Comparison of ENCODE assay signal across 8 cellular contexts in the genomic region with DNA sequence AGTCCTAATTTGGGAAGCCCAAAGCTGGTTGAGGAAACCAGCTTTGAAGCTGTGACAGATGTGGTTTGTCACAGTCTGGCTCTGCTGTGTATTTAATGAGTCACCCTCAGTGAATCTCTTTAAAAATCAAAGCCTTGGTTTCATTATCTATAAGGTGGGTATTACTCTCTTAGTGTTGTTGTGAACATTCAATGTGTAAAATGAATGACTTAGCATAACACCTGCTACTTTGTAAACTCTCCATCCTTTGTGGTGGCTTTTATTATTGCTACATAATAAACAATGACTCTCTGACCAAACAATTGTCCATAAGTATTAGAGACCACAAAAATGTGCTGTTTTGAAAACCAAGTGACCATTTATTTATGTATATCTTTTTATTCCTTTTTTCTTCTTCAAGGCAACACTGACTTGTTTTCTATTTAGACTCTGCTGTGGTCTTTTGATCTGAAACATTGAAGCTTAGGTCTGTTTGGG. TPM values are rescaled to one million over a fixed set of nuclear protein-coding genes. Genes with fewer than 3 reads are reported as not detected.
DNase-seq lines count a peak whose midpoint lies in the region; ATAC-seq and TF ChIP-seq lines count a peak whose summit lies in the region.

No MANE protein-coding gene starts in this region.

- H3K9me3 ChIP-seq in adipocyte (ENCODE audit: control insufficient read depth, low read length) (no peaks in the 10 kb centered on the region), sigmoid colon (no peaks in the 10 kb centered on the region)

- peak overlapping the region in 3 of 4 donors; percentile 46 to 52 (median 47) for H3K27ac ChIP-seq in sigmoid colon

- peak; percentile 26 for DNase-seq in NCI-H2196 (lab: John Stamatoyannopoulos, UW; ENCODE audit: unreplicated experiment)
- no peak for DNase-seq in NCI-H2196 treated with DMSO at 0.1 percent for 48 hours (lab: John Stamatoyannopoulos, UW; ENCODE audit: unreplicated experiment)
- peak; percentile 53 for DNase-seq in adipocyte (ENCODE audit: low read depth)
- no peak for DNase-seq in sigmoid colon
- DNase-seq in NCI-H2171 (lab: John Stamatoyannopoulos, UW), result no peak
- DNase-seq in activated effector memory CD4-positive, alpha-beta T cell treated with anti-CD3 and anti-CD28 coated beads, Interleukin-2, amount 50 U/mL, for 16 hours, result no peak

- TF ChIP-seq POLR2A in sigmoid colon (IDR thresholded peaks at IDR 0.05), result no peak

- no peaks in the 10 kb centered on the region for H3K27me3 ChIP-seq in adipocyte (replicated peaks; ENCODE audit: control insufficient read depth, insufficient read depth, low read length)
- H3K27me3 ChIP-seq in sigmoid colon, result no peaks in the 10 kb centered on the region

- peak; percentile 90 for ATAC-seq in HG03378 (IDR thresholded peaks at IDR 0.05; ENCODE audit: unreplicated experiment)
- ATAC-seq in HG03095 (IDR thresholded peaks at IDR 0.05; ENCODE audit: unreplicated experiment), result no peak

- TF ChIP-seq EP300 in sigmoid colon (IDR thresholded peaks at IDR 0.05), result no peak

- no peak for TF ChIP-seq CTCF in sigmoid colon (IDR thresholded peaks at IDR 0.05)

- H3K9ac ChIP-seq in adipocyte (ENCODE audit: low read length), result no peak overlapping the region

- H3K36me3 ChIP-seq in adipocyte (ENCODE audit: control insufficient read depth, insufficient read depth, low read length, severe bottlenecking) (no peaks in the 10 kb centered on the region), sigmoid colon (no peaks in the 10 kb centered on the region)

- H3K4me3 ChIP-seq in adipocyte (ENCODE audit: low read length), result no peak overlapping the region
- no peak overlapping the region for H3K4me3 ChIP-seq in sigmoid colon

- H3K4me1 ChIP-seq in adipocyte (ENCODE audit: control insufficient read depth, insufficient read depth, low read length) (peaks cover 36% of the 10 kb centered on the region), sigmoid colon (peaks cover 0 to 57% (median 48%) of the 10 kb centered on the region in 4 donors)

- intact Hi-C loops in sigmoid colon (cut with DNase I), result no loop called here

RNA-seq across cellular contexts. Expression of gene PLCB1, which starts 24.6 kb away (rescaled TPM):
- total RNA-seq in sigmoid colon, result 100 to 1,000 TPM in 2 of 4 donors, 10 to 100 TPM in 2; 86.7 to 117 (median 102) TPM
- polyA plus RNA-seq in sigmoid colon, result 1 to 10 TPM in 2 of 3 donors, under 1 TPM in 1; 0.92 to 3.6 (median 3.4) TPM

Comparison
In these comparisons a context has a peak if more than half of its experiments do, and no peak if none do; other contexts are left out.
1. DNase-seq: peak in NCI-H2196 (single experiment) and adipocyte (single experiment); none in NCI-H2196 treated with DMSO at 0.1 percent for 48 hours (single experiment), sigmoid colon (single experiment), NCI-H2171 (single experiment) and activated effector memory CD4-positive, alpha-beta T cell treated with anti-CD3 and anti-CD28 coated beads, Interleukin-2, amount 50 U/mL, for 16 hours (single experiment).